In genomic region chr13:51874651-51875050, GRCh38 we compare ENCODE assay signal across 23 cellular contexts. TPM values are rescaled to one million over a fixed set of nuclear protein-coding genes. Genes with fewer than 3 reads are reported as not detected.
DNase-seq lines count a peak whose midpoint lies in the region; ATAC-seq and TF ChIP-seq lines count a peak whose summit lies in the region.
"Had no signal": no experiment of that assay in that cellular context is flagged by ENCODE, and none has a peak within 500 bp of the region (broad histone marks: within the 10 kb centered on the region; RNA-seq: fewer than 3 reads in every experiment).

No MANE protein-coding gene starts in this region.

- H3K27ac ChIP-seq in CD4-positive, alpha-beta memory T cell (ENCODE audit: low read depth, low read length), result no peak overlapping the region
- H3K27ac ChIP-seq: BLaER1, brain microvascular endothelial cell, RWPE1, uterus had no signal

- H3K9me3 ChIP-seq in CD4-positive, alpha-beta memory T cell (ENCODE audit: control insufficient read depth in 1 of 2, low read length in 2 of 2), result no peaks in the 10 kb centered on the region
- H3K9me3 ChIP-seq: BLaER1, uterus had no signal

- DNase-seq in NCI-H510A treated with DMSO at 0.1 percent for 48 hours (lab: John Stamatoyannopoulos, UW) (peak; percentile 27), NCI-H510A (lab: John Stamatoyannopoulos, UW) (no peak), NCI-H82 (lab: John Stamatoyannopoulos, UW) (peak; percentile 77), mesothelial cell of epicardium (ENCODE audit: low spot score in 2 of 2, unreplicated experiment in 2 of 2) (no peak), type B pancreatic cell (ENCODE audit: extremely low spot score, unreplicated experiment) (no peak), left ventricle myocardium superior (no peak), HUDEP-2 (lab: John Stamatoyannopoulos, UW; ENCODE audit: unreplicated experiment in 76 of 76) (no peak)
- DNase-seq in CD4-positive, alpha-beta memory T cell, result no peak
- DNase-seq: brain microvascular endothelial cell, cortex of kidney, GF-D8, islet precursor cell, MV-4-11, naive B cell, NCI-H2171 treated with DMSO at 0.1 percent for 48 hours had no signal

- no peak for ATAC-seq in left ventricle myocardium superior
- ATAC-seq: activated CD4-positive, CD25-positive, alpha-beta regulatory T cell treated with anti-CD3 and anti-CD28 coated beads, Interleukin-2, amount 50 U/mL, for 24 hours; activated naive CD4-positive, alpha-beta T cell treated with anti-CD3 and anti-CD28 coated beads, Interleukin-2, amount 50 U/mL, for 72 hours had no signal

- CTCF ChIA-PET in CD4-positive, alpha-beta memory T cell (lab: Charles Lee; ENCODE audit: partially characterized antibody), result no interaction called here

- H3K4me3 Mint-ChIP-seq in mesothelial cell of epicardium (no peak overlapping the region), type B pancreatic cell (peak overlapping the region; percentile 18)
- no peak overlapping the region for H3K4me3 Mint-ChIP-seq in CD4-positive, alpha-beta memory T cell
- H3K4me3 Mint-ChIP-seq: activated T-helper 1 cell treated with anti-CD3 and anti-CD28 coated beads, Interleukin-12 subunit alpha, Interleukin-12 subunit beta, Interleukin-2, Interleukin-4 antibody, amounts not matched to agents 30 ng/mL and 10 ng/mL and 1 ng/mL, durations not matched to agents 14 hours and 24 hours and 36 hours; naive B cell had no signal

- peak overlapping the region; percentile 17 for H3K27ac Mint-ChIP-seq in mesothelial cell of epicardium
- no peak overlapping the region for H3K27ac Mint-ChIP-seq in type B pancreatic cell
- H3K27ac Mint-ChIP-seq in CD4-positive, alpha-beta memory T cell, result no peak overlapping the region
- H3K27ac Mint-ChIP-seq: activated naive CD4-positive, alpha-beta T cell treated with anti-CD3 and anti-CD28 coated beads, Interleukin-2, amount 50 U/mL, for 72 hours; activated T-helper 1 cell treated with anti-CD3 and anti-CD28 coated beads, Interleukin-12 subunit alpha, Interleukin-12 subunit beta, Interleukin-2, Interleukin-4 antibody, amounts not matched to agents 30 ng/mL and 10 ng/mL and 1 ng/mL, durations not matched to agents 14 hours and 24 hours and 36 hours had no signal

- H3K9me3 Mint-ChIP-seq in mesothelial cell of epicardium (no peaks in the 10 kb centered on the region), type B pancreatic cell (no peaks in the 10 kb centered on the region)
- no peaks in the 10 kb centered on the region for H3K9me3 Mint-ChIP-seq in CD4-positive, alpha-beta memory T cell
- H3K9me3 Mint-ChIP-seq: activated naive CD4-positive, alpha-beta T cell treated with anti-CD3 and anti-CD28 coated beads, Interleukin-2, amount 50 U/mL, for 72 hours; activated T-helper 1 cell treated with anti-CD3 and anti-CD28 coated beads, Interleukin-12 subunit alpha, Interleukin-12 subunit beta, Interleukin-2, Interleukin-4 antibody, amounts not matched to agents 30 ng/mL and 10 ng/mL and 1 ng/mL, durations not matched to agents 14 hours and 24 hours and 36 hours had no signal

- intact Hi-C loops in left ventricle myocardium superior (cut with micrococcal nuclease), result no loop called here
- intact Hi-C loops in CD4-positive, alpha-beta memory T cell (cut with micrococcal nuclease), result no loop called here

- POLR2A ChIA-PET in CD4-positive, alpha-beta memory T cell (lab: Charles Lee; ENCODE audit: partially characterized antibody), result no interaction called here

- no peaks in the 10 kb centered on the region for H3K27me3 Mint-ChIP-seq in mesothelial cell of epicardium (ENCODE audit: low read depth)
- no peaks in the 10 kb centered on the region for H3K27me3 Mint-ChIP-seq in type B pancreatic cell
- H3K27me3 Mint-ChIP-seq in CD4-positive, alpha-beta memory T cell, result peaks cover 5 to 9% of the 10 kb centered on the region in 2 donors

- no peak overlapping the region for H3K4me3 ChIP-seq in CD4-positive, alpha-beta memory T cell (ENCODE audit: low read length in 2 of 2)
- H3K4me3 ChIP-seq: BLaER1, uterus had no signal

- H3K36me3 ChIP-seq in CD4-positive, alpha-beta memory T cell (ENCODE audit: insufficient read depth, low read length), result no peaks in the 10 kb centered on the region
- H3K36me3 ChIP-seq: BLaER1, brain microvascular endothelial cell, uterus had no signal

- H3K4me1 Mint-ChIP-seq in mesothelial cell of epicardium, result peaks cover 9% of the 10 kb centered on the region
- peaks cover 23% of the 10 kb centered on the region for H3K4me1 Mint-ChIP-seq in type B pancreatic cell (ENCODE audit: unreplicated experiment)
- no peaks in the 10 kb centered on the region for H3K4me1 Mint-ChIP-seq in CD4-positive, alpha-beta memory T cell
- H3K4me1 Mint-ChIP-seq: naive B cell had no signal

- H3K36me3 Mint-ChIP-seq in mesothelial cell of epicardium (no peaks in the 10 kb centered on the region), type B pancreatic cell (no peaks in the 10 kb centered on the region)
- no peaks in the 10 kb centered on the region for H3K36me3 Mint-ChIP-seq in CD4-positive, alpha-beta memory T cell
- H3K36me3 Mint-ChIP-seq: activated naive CD4-positive, alpha-beta T cell treated with anti-CD3 and anti-CD28 coated beads, Interleukin-2, amount 50 U/mL, for 72 hours; naive B cell had no signal

- TF ChIP-seq CTCF in mesothelial cell of epicardium (IDR thresholded peaks at IDR 0.05; ENCODE audit: unreplicated experiment), result no peak
- TF ChIP-seq CTCF in type B pancreatic cell (conservative IDR thresholded peaks at IDR 0.05), result no peak

- no peaks in the 10 kb centered on the region for H3K4me1 ChIP-seq in CD4-positive, alpha-beta memory T cell (ENCODE audit: insufficient read depth, low read length)
- H3K4me1 ChIP-seq: uterus had no signal

- no peaks in the 10 kb centered on the region for H3K27me3 ChIP-seq in CD4-positive, alpha-beta memory T cell (ENCODE audit: insufficient read depth, low read length)
- H3K27me3 ChIP-seq: BLaER1, brain microvascular endothelial cell, uterus had no signal

RNA-seq across cellular contexts. Expression of gene CCDC70, which starts 12.9 kb away (rescaled TPM):
- not detected in 3 replicates for total RNA-seq in mesothelial cell of epicardium
- total RNA-seq in type B pancreatic cell (ENCODE audit: low replicate concordance), result not detected in 2 replicates
- not detected for total RNA-seq in left ventricle myocardium superior
- total RNA-seq in CD4-positive, alpha-beta memory T cell, result not detected
- polyA plus RNA-seq in CD4-positive, alpha-beta memory T cell, result not detected
- total RNA-seq: activated naive CD4-positive, alpha-beta T cell treated with anti-CD3 and anti-CD28 coated beads, Interleukin-2, amount 50 U/mL, for 72 hours; activated T-helper 1 cell treated with anti-CD3 and anti-CD28 coated beads, Interleukin-12 subunit alpha, Interleukin-12 subunit beta, Interleukin-2, Interleukin-4 antibody, amounts not matched to agents 30 ng/mL and 10 ng/mL and 1 ng/mL, durations not matched to agents 14 hours and 24 hours and 36 hours; lung microvascular endothelial cell; subcutaneous adipose tissue; uterus had no signal

RNA-seq across cellular contexts. Expression of gene TMEM272, which starts 29.7 kb away (rescaled TPM):
- 2.2 to 2.9 TPM (median 2.9 TPM) in 3 replicates for total RNA-seq in mesothelial cell of epicardium
- 0.07 and 0.63 TPM in 2 replicates for total RNA-seq in type B pancreatic cell (ENCODE audit: low replicate concordance)
- 0.55 TPM for total RNA-seq in left ventricle myocardium superior
- 1 to 10 TPM; 7.9 to 9.0 TPM for total RNA-seq in CD4-positive, alpha-beta memory T cell
- under 1 TPM in 1 of 2 donors, not detected in 1; 0.41 TPM for polyA plus RNA-seq in CD4-positive, alpha-beta memory T cell
- total RNA-seq: lung microvascular endothelial cell, subcutaneous adipose tissue had no signal

Comparison
In these comparisons a context has a peak if more than half of its experiments do, and no peak if none do; other contexts are left out.
1. DNase-seq: peak in NCI-H510A treated with DMSO at 0.1 percent for 48 hours (single experiment) and NCI-H82 (single experiment); none in NCI-H510A (single experiment), mesothelial cell of epicardium (0 of 2), type B pancreatic cell (single experiment), left ventricle myocardium superior (single experiment), CD4-positive, alpha-beta memory T cell (0 of 5) and HUDEP-2 (0 of 76).